ENCODE assay signal across 8 cellular contexts in genomic region chr17:75457047-75457654, GRCh38. TPM values are rescaled to one million over a fixed set of nuclear protein-coding genes. Genes with fewer than 3 reads are reported as not detected.
DNase-seq lines count a peak whose midpoint lies in the region; ATAC-seq, FAIRE-seq and TF ChIP-seq lines count a peak whose summit lies in the region.

No MANE protein-coding gene starts in this region.

- peak; percentile 36 for TF ChIP-seq POLR2A in endothelial cell of umbilical vein (IDR thresholded peaks at IDR 0.05; ENCODE audit: low read depth, low read length)

- H3K27ac ChIP-seq in WERI-Rb-1 (peak overlapping the region; percentile 87), endothelial cell of umbilical vein (ENCODE audit: insufficient read depth, low read depth, low read length) (peak overlapping the region; percentile 48), tibial artery (peak overlapping the region; percentile 86 to 95)

- H3K36me3 ChIP-seq in MG63 (no peaks in the 10 kb centered on the region), WERI-Rb-1 (no peaks in the 10 kb centered on the region), endothelial cell of umbilical vein (ENCODE audit: control insufficient read depth in 2 of 2, extremely low read depth in 1 of 2, insufficient read depth in 2 of 2, low read length in 2 of 2) (no peaks in the 10 kb centered on the region), tibial artery (no peaks in the 10 kb centered on the region)

- peak overlapping the region; percentile 90 for H3K9ac ChIP-seq in endothelial cell of umbilical vein (replicated peaks; ENCODE audit: extremely low read depth, insufficient read depth, low read length)

- H3K27me3 ChIP-seq in MG63 (no peaks in the 10 kb centered on the region), WERI-Rb-1 (ENCODE audit: insufficient read depth, low read depth, severe bottlenecking) (no peaks in the 10 kb centered on the region), endothelial cell of umbilical vein (ENCODE audit: control insufficient read depth in 2 of 2, insufficient read depth in 2 of 2, low read length in 2 of 2) (no peaks in the 10 kb centered on the region), tibial artery (no peaks in the 10 kb centered on the region)

- peaks cover 9% of the 10 kb centered on the region for H3K79me2 ChIP-seq in endothelial cell of umbilical vein (ENCODE audit: control insufficient read depth, insufficient read depth, low read length)

- TSS peak; percentile 60 for BruUV-seq in endothelial cell of umbilical vein (replicated peaks; lab: Mats Ljungman, UMichigan)

- H3K4me2 ChIP-seq in endothelial cell of umbilical vein (ENCODE audit: insufficient read depth, low read length) = peak overlapping the region; percentile 90

- H3K9me1 ChIP-seq in endothelial cell of umbilical vein (replicated peaks; ENCODE audit: control insufficient read depth, extremely low read depth, insufficient read depth, low read length) = no peaks in the 10 kb centered on the region

- POLR2A ChIA-PET in endothelial cell of umbilical vein (lab: Charles Lee) = interaction anchor here (0.7 to 1.3 kb wide), 2 partner anchors 9 to 52 kb away, joined by 4 to 5 read pairs; partner anchors contain the start of gene GRB2

- DNase-seq in EH (ENCODE audit: low read depth) (peak; percentile 65), MG63 (peak; percentile 68), WERI-Rb-1 (peak; percentile 72), endothelial cell of umbilical vein (ENCODE audit: low read depth, low spot score) (peak; percentile 55), mucosa of gallbladder (ENCODE audit: low spot score) (peak; percentile 18), tibial artery (no peak)

- CTCF ChIA-PET in endothelial cell of umbilical vein (lab: Charles Lee) = interaction anchor here (1.0 to 1.4 kb wide), 2 partner anchors 14 to 59 kb away, joined by 4 to 5 read pairs; partner anchors contain the start of gene TSEN54

- no peaks in the 10 kb centered on the region for H4K20me1 ChIP-seq in endothelial cell of umbilical vein (replicated peaks; ENCODE audit: control insufficient read depth, extremely low read depth, insufficient read depth, low read length)

- peak overlapping the region; percentile 63 for H2AFZ ChIP-seq in endothelial cell of umbilical vein (ENCODE audit: low read depth, low read length)

- H3K9me3 ChIP-seq in MG63 (no peaks in the 10 kb centered on the region), WERI-Rb-1 (ENCODE audit: severe bottlenecking) (no peaks in the 10 kb centered on the region), endothelial cell of umbilical vein (replicated peaks; ENCODE audit: control insufficient read depth, insufficient read depth, low read length) (no peaks in the 10 kb centered on the region), tibial artery (no peaks in the 10 kb centered on the region)

- ATAC-seq in HG03135 (IDR thresholded peaks at IDR 0.05; ENCODE audit: unreplicated experiment) (no peak), HG02610 (IDR thresholded peaks at IDR 0.05; ENCODE audit: unreplicated experiment) (no peak)

- TF ChIP-seq CTCF in WERI-Rb-1 (IDR thresholded peaks at IDR 0.05; ENCODE audit: low read depth, low read length) (no peak), endothelial cell of umbilical vein (IDR thresholded peaks at IDR 0.05; ENCODE audit: extremely low read depth in 1 of 2, insufficient read depth in 1 of 2, low read depth in 1 of 2, low read length in 2 of 2) (no peak), tibial artery (IDR thresholded peaks at IDR 0.05) (no peak)

- dilution Hi-C loops in endothelial cell of umbilical vein (cut with MboI; ENCODE audit: extremely low pct_ligation_motif_present, low sequenced_read_pairs) = no loop called here

- H3K4me3 ChIP-seq in MG63 = peak overlapping the region; percentile 87
- peak overlapping the region; percentile 72 for H3K4me3 ChIP-seq in WERI-Rb-1 (ENCODE audit: low read depth, low read length)
- peak overlapping the region; percentile 70 to 87 (median 74) for H3K4me3 ChIP-seq in endothelial cell of umbilical vein (replicated peaks in 1 of 3; ENCODE audit: insufficient read depth in 1 of 3, low read depth in 1 of 3, low read length in 3 of 3)
- peak overlapping the region; percentile 71 to 91 for H3K4me3 ChIP-seq in tibial artery

- H3K4me1 ChIP-seq in endothelial cell of umbilical vein (ENCODE audit: control insufficient read depth, extremely low read depth, insufficient read depth, low read length) (peaks cover 13% of the 10 kb centered on the region), tibial artery (peaks cover 0 to 32% (median 26%) of the 10 kb centered on the region in 4 donors)

- intact Hi-C loops in endothelial cell of umbilical vein (cut with micrococcal nuclease) (loop anchor here (2.0 kb wide), 1 partner anchor 58 kb away; the partner anchor contains the start of gene CASKIN2), tibial artery (cut with DNase I; ENCODE audit: low total_unique reads) (no loop called here)

- FAIRE-seq in endothelial cell of umbilical vein (lab: Jason Lieb, UNC) = peak; percentile 68

TF ChIP-seq in endothelial cell of umbilical vein, 7 proteins besides CTCF, POLR2A, EP300 and RAD21:
- TF ChIP-seq GATA2 (IDR thresholded peaks at IDR 0.05; ENCODE audit: insufficient read depth, insufficient read length, low read depth, low read length) = no peak
- no peak for TF ChIP-seq JUN (IDR thresholded peaks at IDR 0.05; ENCODE audit: borderline replicate concordance, insufficient read depth, insufficient read length, low read depth)
- peak; percentile 40 for TF ChIP-seq POLR2AphosphoS5 (IDR thresholded peaks at IDR 0.05; ENCODE audit: insufficient read depth, low read depth, low read length)
- TF ChIP-seq MAX (IDR thresholded peaks at IDR 0.05; ENCODE audit: insufficient read depth, insufficient read length) = peak; percentile 84

RNA-seq across cellular contexts. Expression of gene TMEM94, which starts 0.7 kb away (rescaled TPM):
- total RNA-seq in MG63 (2014; rRNA removed; shearing (Covaris generic); ENCODE audit: low replicate concordance) = 10.7 and 12.5 TPM in 2 replicates
- 68.4 and 69.2 TPM in 2 replicates for total RNA-seq in endothelial cell of umbilical vein
- 75.9 and 131 TPM in 2 replicates for polyA plus RNA-seq in endothelial cell of umbilical vein
- polyA plus RNA-seq in endothelial cell of umbilical vein (2011; cell fraction: cytosol; rRNA removed) = 46.4 and 54.3 TPM in 2 replicates
- 371 and 452 TPM in 2 replicates for polyA plus RNA-seq in endothelial cell of umbilical vein (2011; cell fraction: nucleus; rRNA removed)
- 47.6 and 53.1 TPM in 2 replicates for polyA plus RNA-seq in endothelial cell of umbilical vein (2012)
- 64.3 and 74.9 TPM in 2 replicates for polyA minus RNA-seq in endothelial cell of umbilical vein
- 25.6 TPM for polyA minus RNA-seq in endothelial cell of umbilical vein (2011; cell fraction: cytosol; rRNA and poly(A)+ RNA removed)
- 74.1 and 107 TPM in 2 replicates for polyA minus RNA-seq in endothelial cell of umbilical vein (2011; cell fraction: nucleus; rRNA and poly(A)+ RNA removed)
- total RNA-seq in mucosa of gallbladder = 106 TPM

RNA-seq across cellular contexts. Expression of gene GRB2, which starts 51.7 kb away (rescaled TPM):
- total RNA-seq in MG63 (2014; rRNA removed; shearing (Covaris generic); ENCODE audit: low replicate concordance) = 110 and 134 TPM in 2 replicates
- total RNA-seq in endothelial cell of umbilical vein (93.9 and 94.8 TPM in 2 replicates), mucosa of gallbladder (94.3 TPM)
- 41.8 and 51.5 TPM in 2 replicates for polyA plus RNA-seq in endothelial cell of umbilical vein
- polyA plus RNA-seq in endothelial cell of umbilical vein (2011; cell fraction: cytosol; rRNA removed) = 65.2 and 76.7 TPM in 2 replicates
- 35.4 and 39.0 TPM in 2 replicates for polyA plus RNA-seq in endothelial cell of umbilical vein (2011; cell fraction: nucleus; rRNA removed)
- 78.0 and 101 TPM in 2 replicates for polyA plus RNA-seq in endothelial cell of umbilical vein (2012)
- polyA minus RNA-seq in endothelial cell of umbilical vein = 49.6 and 54.7 TPM in 2 replicates
- polyA minus RNA-seq in endothelial cell of umbilical vein (2011; cell fraction: cytosol; rRNA and poly(A)+ RNA removed) = 19.7 TPM
- polyA minus RNA-seq in endothelial cell of umbilical vein (2011; cell fraction: nucleus; rRNA and poly(A)+ RNA removed) = 25.7 and 26.0 TPM in 2 replicates

RNA-seq across cellular contexts. Expression of gene CASKIN2, which starts 58.2 kb away (rescaled TPM):
- 3.9 and 7.8 TPM in 2 replicates for total RNA-seq in MG63 (2014; rRNA removed; shearing (Covaris generic); ENCODE audit: low replicate concordance)
- total RNA-seq in endothelial cell of umbilical vein (34.6 and 37.6 TPM in 2 replicates), mucosa of gallbladder (74.7 TPM)
- 10.6 and 13.0 TPM in 2 replicates for polyA plus RNA-seq in endothelial cell of umbilical vein
- 8.2 and 9.8 TPM in 2 replicates for polyA plus RNA-seq in endothelial cell of umbilical vein (2011; cell fraction: cytosol; rRNA removed)
- polyA plus RNA-seq in endothelial cell of umbilical vein (2011; cell fraction: nucleus; rRNA removed) = 24.7 and 30.9 TPM in 2 replicates
- 12.8 and 16.5 TPM in 2 replicates for polyA plus RNA-seq in endothelial cell of umbilical vein (2012)
- polyA minus RNA-seq in endothelial cell of umbilical vein = 12.5 and 21.0 TPM in 2 replicates
- polyA minus RNA-seq in endothelial cell of umbilical vein (2011; cell fraction: cytosol; rRNA and poly(A)+ RNA removed) = 12.1 TPM
- 15.2 and 18.1 TPM in 2 replicates for polyA minus RNA-seq in endothelial cell of umbilical vein (2011; cell fraction: nucleus; rRNA and poly(A)+ RNA removed)

RNA-seq across cellular contexts. Expression of gene TSEN54, which starts 59.2 kb away (rescaled TPM):
- total RNA-seq in MG63 (2014; rRNA removed; shearing (Covaris generic); ENCODE audit: low replicate concordance) = 34.6 and 83.8 TPM in 2 replicates
- total RNA-seq in endothelial cell of umbilical vein (16.7 and 22.3 TPM in 2 replicates), mucosa of gallbladder (158 TPM)
- polyA plus RNA-seq in endothelial cell of umbilical vein = 26.3 and 28.8 TPM in 2 replicates
- polyA plus RNA-seq in endothelial cell of umbilical vein (2011; cell fraction: cytosol; rRNA removed) = 19.9 and 20.0 TPM in 2 replicates
- polyA plus RNA-seq in endothelial cell of umbilical vein (2011; cell fraction: nucleus; rRNA removed) = 37.0 and 40.3 TPM in 2 replicates
- 17.6 and 22.3 TPM in 2 replicates for polyA plus RNA-seq in endothelial cell of umbilical vein (2012)
- polyA minus RNA-seq in endothelial cell of umbilical vein = 16.9 and 28.6 TPM in 2 replicates
- polyA minus RNA-seq in endothelial cell of umbilical vein (2011; cell fraction: cytosol; rRNA and poly(A)+ RNA removed) = 18.0 TPM
- polyA minus RNA-seq in endothelial cell of umbilical vein (2011; cell fraction: nucleus; rRNA and poly(A)+ RNA removed) = 6.7 and 11.5 TPM in 2 replicates

Comparison
In these comparisons a context has a peak if more than half of its experiments do, and no peak if none do; other contexts are left out.
1. DNase-seq: peak in EH (single experiment), MG63 (single experiment), WERI-Rb-1 (single experiment), endothelial cell of umbilical vein (single experiment) and mucosa of gallbladder (single experiment); none in tibial artery (0 of 2).
2. Peak in every context shown above with its lines, with median percentiles within 50 percentile points of each other: H3K4me3 ChIP-seq and H3K27ac ChIP-seq.